ENCODE assay signal across 8 cellular contexts in genomic region chr7:55534262-55534915, GRCh38. TPM values are rescaled to one million over a fixed set of nuclear protein-coding genes. Genes with fewer than 3 reads are reported as not detected.
DNase-seq lines count a peak whose midpoint lies in the region; FAIRE-seq and TF ChIP-seq lines count a peak whose summit lies in the region.

No MANE protein-coding gene starts in this region.

- no peaks in the 10 kb centered on the region for H4K20me1 ChIP-seq in MM.1S (ENCODE audit: insufficient read depth, low read length)

- H3K79me2 ChIP-seq in MM.1S (ENCODE audit: low read length) = peaks cover 72% of the 10 kb centered on the region

- H3K4me2 ChIP-seq in MM.1S (ENCODE audit: low read depth, low read length) = peak overlapping the region; percentile 74
- peak overlapping the region; percentile 28 for H3K4me2 ChIP-seq in skeletal muscle satellite cell (ENCODE audit: low read length)

- CTCF ChIA-PET in activated CD4-positive, alpha-beta memory T cell treated with anti-CD3 and anti-CD28 coated beads for 36 hours (lab: Charles Lee) = interaction anchor here (0.6 to 3.7 kb wide), 17 partner anchors 10 to 539 kb away, joined by 3 to 20 read pairs (median 6); partner anchors contain the start of genes LANCL2 and VOPP1

- H3K9ac ChIP-seq in MM.1S (ENCODE audit: low read length) (peak overlapping the region; percentile 93), skeletal muscle satellite cell (ENCODE audit: low read depth, low read length) (no peak overlapping the region)

- FAIRE-seq in H54 (lab: Jason Lieb, UNC) = peak; percentile 30

- H3K36me3 Mint-ChIP-seq in activated CD4-positive, alpha-beta memory T cell treated with anti-CD3 and anti-CD28 coated beads for 36 hours = peaks cover 17% of the 10 kb centered on the region

- H3K27me3 Mint-ChIP-seq in activated CD4-positive, alpha-beta memory T cell treated with anti-CD3 and anti-CD28 coated beads for 36 hours = no peaks in the 10 kb centered on the region

- H3K9me3 ChIP-seq in MM.1S (replicated peaks; ENCODE audit: insufficient read depth, low read length) = no peaks in the 10 kb centered on the region
- H3K9me3 ChIP-seq in esophagus squamous epithelium = no peaks in the 10 kb centered on the region
- H3K9me3 ChIP-seq in skeletal muscle satellite cell (replicated peaks; ENCODE audit: low read length) = no peaks in the 10 kb centered on the region

- H3K27me3 ChIP-seq in MM.1S (replicated peaks; ENCODE audit: insufficient read depth, low read length) (no peaks in the 10 kb centered on the region), esophagus squamous epithelium (no peaks in the 10 kb centered on the region), skeletal muscle satellite cell (ENCODE audit: control insufficient read depth, insufficient read depth, low read length) (no peaks in the 10 kb centered on the region)

- H3K9me3 Mint-ChIP-seq in activated CD4-positive, alpha-beta memory T cell treated with anti-CD3 and anti-CD28 coated beads for 36 hours = no peaks in the 10 kb centered on the region

- DNase-seq in GM12865 (ENCODE audit: low read depth) (peak; percentile 98), H54 (ENCODE audit: insufficient read length, low spot score) (peak; percentile 89), MM.1S (peak; percentile 95), esophagus squamous epithelium (lab: John Stamatoyannopoulos, UW) (peak; percentile 47), NCI-H1930 (lab: John Stamatoyannopoulos, UW) (no peak), foreskin melanocyte (no peak)
- DNase-seq in activated CD4-positive, alpha-beta memory T cell treated with anti-CD3 and anti-CD28 coated beads for 36 hours = peak; percentile 90

- WGBS in esophagus squamous epithelium, 2 donors = 51 to 63% methylated on average over 5 to 7 of the region's 8 CpGs

- POLR2A ChIA-PET in activated CD4-positive, alpha-beta memory T cell treated with anti-CD3 and anti-CD28 coated beads for 36 hours (lab: Charles Lee) = interaction anchor here (0.7 to 4.9 kb wide), 13 partner anchors 10 to 226 kb away, joined by 3 to 128 read pairs (median 16); partner anchors contain the start of gene VOPP1

- peaks cover 67% of the 10 kb centered on the region for H3F3A ChIP-seq in MM.1S (ENCODE audit: insufficient read depth, low read length)

- H3K4me3 ChIP-seq in GM12865 (ENCODE audit: low read depth, low read length) = peak overlapping the region; percentile 87
- 0 out of 2 replicates have a peak overlapping the region, but pooled peaks have one; percentile 53 for H3K4me3 ChIP-seq in MM.1S (ENCODE audit: low read length)
- H3K4me3 ChIP-seq in esophagus squamous epithelium = no peak overlapping the region
- H3K4me3 ChIP-seq in skeletal muscle satellite cell (ENCODE audit: low read length) = no peak overlapping the region

- peak overlapping the region; percentile 66 for H3K4me3 Mint-ChIP-seq in activated CD4-positive, alpha-beta memory T cell treated with anti-CD3 and anti-CD28 coated beads for 36 hours

- intact Hi-C loops in activated CD4-positive, alpha-beta memory T cell treated with anti-CD3 and anti-CD28 coated beads for 36 hours (cut with micrococcal nuclease) = loop anchor here (1.0 to 10.0 kb wide), 7 partner anchors 13 to 540 kb away; partner anchors contain the start of genes CCT6A and PSPH
- intact Hi-C loops in esophagus squamous epithelium (cut with DNase I) = no loop called here

- no peak for TF ChIP-seq CTCF in GM12865 (IDR thresholded peaks at IDR 0.05; ENCODE audit: insufficient read depth, low read depth, low read length, missing control alignments)
- no peak for TF ChIP-seq CTCF in MM.1S (IDR thresholded peaks at IDR 0.05; ENCODE audit: low read length)
- no peak for TF ChIP-seq CTCF in esophagus squamous epithelium (IDR thresholded peaks at IDR 0.05)

- H3K4me1 Mint-ChIP-seq in activated CD4-positive, alpha-beta memory T cell treated with anti-CD3 and anti-CD28 coated beads for 36 hours (ENCODE audit: low read depth) = peaks cover 97% of the 10 kb centered on the region

- H3K27ac Mint-ChIP-seq in activated CD4-positive, alpha-beta memory T cell treated with anti-CD3 and anti-CD28 coated beads for 36 hours = peak overlapping the region; percentile 97

- peaks cover 84% of the 10 kb centered on the region for H3K4me1 ChIP-seq in MM.1S (ENCODE audit: low read length)
- H3K4me1 ChIP-seq in esophagus squamous epithelium = peaks cover 0 to 78% (median 43%) of the 10 kb centered on the region in 3 donors
- H3K4me1 ChIP-seq in skeletal muscle satellite cell (ENCODE audit: control insufficient read depth, insufficient read depth, low read length) = peaks cover 54% of the 10 kb centered on the region

- peak overlapping the region; percentile 99 for H3K27ac ChIP-seq in MM.1S (ENCODE audit: low read length)
- H3K27ac ChIP-seq in esophagus squamous epithelium = peak overlapping the region; percentile 11 to 77 (median 44)

- no peak for TF ChIP-seq POLR2A in H54 (IDR thresholded peaks at IDR 0.05; ENCODE audit: low read depth, low read length)
- TF ChIP-seq POLR2A in esophagus squamous epithelium (IDR thresholded peaks at IDR 0.05) = no peak

- no peaks in the 10 kb centered on the region; the same call in 1 of the 2 replicates for H3K36me3 ChIP-seq in MM.1S (replicated peaks; ENCODE audit: insufficient read depth, low read length)
- no peaks in the 10 kb centered on the region for H3K36me3 ChIP-seq in esophagus squamous epithelium
- H3K36me3 ChIP-seq in skeletal muscle satellite cell (ENCODE audit: insufficient read depth, low read length) = no peaks in the 10 kb centered on the region

- H3K9me2 ChIP-seq in MM.1S (replicated peaks; ENCODE audit: insufficient read depth, low read length) = no peaks in the 10 kb centered on the region

- no peak overlapping the region for H2AFZ ChIP-seq in MM.1S (ENCODE audit: low read length)

RNA-seq across cellular contexts. Expression of gene VOPP1, which starts 37.9 kb away (rescaled TPM):
- total RNA-seq in activated CD4-positive, alpha-beta memory T cell treated with anti-CD3 and anti-CD28 coated beads for 36 hours = 10 to 100 TPM; 64.9 to 67.2 TPM
- total RNA-seq in esophagus squamous epithelium = 10 to 100 TPM; 13.9 to 26.5 (median 19.2) TPM
- total RNA-seq in skeletal muscle satellite cell (2012; rRNA removed) = 31.9 and 38.2 TPM in 2 replicates

Comparison
In these comparisons a context has a peak if more than half of its experiments do, and no peak if none do; other contexts are left out.
1. DNase-seq: peak in GM12865 (single experiment), H54 (single experiment), MM.1S (single experiment), activated CD4-positive, alpha-beta memory T cell treated with anti-CD3 and anti-CD28 coated beads for 36 hours (single experiment) and esophagus squamous epithelium (single experiment); none in NCI-H1930 (0 of 2) and foreskin melanocyte (single experiment).
2. H3K4me3 ChIP-seq: peak in GM12865 (single experiment) and MM.1S (single experiment); none in esophagus squamous epithelium (0 of 4) and skeletal muscle satellite cell (single experiment).